15 cellular contexts compared by ENCODE assay signal in the genomic region with DNA sequence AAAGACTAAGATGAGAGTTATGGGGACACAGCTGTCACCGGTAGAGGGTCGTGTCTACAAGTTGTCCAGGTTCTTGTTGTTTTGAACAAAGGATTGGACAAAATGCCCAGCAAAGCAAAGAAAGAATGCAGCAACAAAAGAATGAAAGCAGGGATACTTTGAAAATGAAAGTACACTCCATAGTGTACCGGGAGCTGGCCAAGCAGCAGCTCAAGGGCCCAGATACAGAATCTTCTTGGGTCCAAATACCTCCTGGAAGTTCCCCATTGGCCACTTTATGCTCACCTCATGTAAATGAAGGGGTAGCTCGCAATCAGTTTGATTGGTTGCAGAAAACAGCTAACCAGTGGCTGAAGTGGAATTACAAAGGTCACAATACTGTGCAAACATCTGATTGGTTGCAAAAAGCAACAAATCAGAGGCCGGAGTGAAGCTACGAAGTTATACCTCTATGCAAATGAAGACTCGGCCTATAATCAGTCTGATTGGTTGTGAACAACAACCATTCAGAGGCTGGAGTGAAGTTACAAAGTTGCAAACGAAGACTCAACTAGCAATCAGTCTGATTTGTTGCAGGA.
"Had no signal": no experiment of that assay in that cellular context is flagged by ENCODE, and none has a peak within 500 bp of the region (broad histone marks: within the 10 kb centered on the region; RNA-seq: fewer than 3 reads in every experiment).

No MANE protein-coding gene starts in this region.

- H3K4me3 Mint-ChIP-seq: activated naive CD4-positive, alpha-beta T cell treated with anti-CD3 and anti-CD28 coated beads for 36 hours; activated T-helper 17 cell treated with anti-CD3 and anti-CD28 coated beads, Interleukin-2, amount 50 U/mL, for 72 hours; immature natural killer cell; mesothelial cell of epicardium; naive B cell had no signal

- H3K36me3 ChIP-seq: colonic mucosa, lower lobe of right lung, neutrophil had no signal

- H3K4me1 ChIP-seq: colonic mucosa, foreskin keratinocyte, lower lobe of right lung had no signal

- H3K4me1 Mint-ChIP-seq: activated T-helper 17 cell treated with anti-CD3 and anti-CD28 coated beads, Interleukin-2, amount 50 U/mL, for 72 hours; immature natural killer cell; mesothelial cell of epicardium; naive B cell had no signal

- H3K4me3 ChIP-seq: colonic mucosa, lower lobe of right lung, skin epidermis had no signal

- H3K27me3 ChIP-seq: colonic mucosa, foreskin keratinocyte, neutrophil had no signal

- H3K27ac Mint-ChIP-seq: activated naive CD4-positive, alpha-beta T cell treated with anti-CD3 and anti-CD28 coated beads for 36 hours; activated T-helper 17 cell treated with anti-CD3 and anti-CD28 coated beads, Interleukin-2, amount 50 U/mL, for 72 hours; immature natural killer cell; mesothelial cell of epicardium; naive B cell had no signal

- DNase-seq: activated CD4-positive, alpha-beta T cell treated with anti-CD3 and anti-CD28 coated beads for 48 hours; activated CD8-positive, alpha-beta memory T cell treated with anti-CD3 and anti-CD28 coated beads for 24 hours; activated naive CD4-positive, alpha-beta T cell treated with anti-CD3 and anti-CD28 coated beads for 36 hours; activated T-cell treated with anti-CD3 and anti-CD28 coated beads for 4 hours; colonic mucosa; foreskin keratinocyte; immature natural killer cell; lower lobe of right lung; naive B cell; retina had no signal

- FAIRE-seq: endothelial cell of umbilical vein had no signal

- H3K9me3 Mint-ChIP-seq: activated naive CD4-positive, alpha-beta T cell treated with anti-CD3 and anti-CD28 coated beads for 36 hours; activated T-helper 17 cell treated with anti-CD3 and anti-CD28 coated beads, Interleukin-2, amount 50 U/mL, for 72 hours had no signal

- H3K27me3 Mint-ChIP-seq: activated T-helper 17 cell treated with anti-CD3 and anti-CD28 coated beads, Interleukin-2, amount 50 U/mL, for 72 hours; naive B cell had no signal

- H3K36me3 Mint-ChIP-seq: immature natural killer cell, mesothelial cell of epicardium, naive B cell had no signal

- H3K9me3 ChIP-seq: colonic mucosa, lower lobe of right lung, neutrophil had no signal

- H3K27ac ChIP-seq: colonic mucosa, foreskin keratinocyte, lower lobe of right lung, neutrophil, skin epidermis had no signal

- ATAC-seq: activated T-helper 17 cell treated with anti-CD3 and anti-CD28 coated beads, Interleukin-2, amount 50 U/mL, for 72 hours; foreskin keratinocyte; lower lobe of right lung had no signal
